Comparison of ENCODE assay signal across 18 cellular contexts in genomic region chr6:97663252-97663651, GRCh38.
DNase-seq lines count a peak whose midpoint lies in the region; TF ChIP-seq lines count a peak whose summit lies in the region.
"Had no signal": no experiment of that assay in that cellular context is flagged by ENCODE, and none has a peak within 500 bp of the region (broad histone marks: within the 10 kb centered on the region; RNA-seq: fewer than 3 reads in every experiment).

No MANE protein-coding gene starts in this region.

- H3K4me1 ChIP-seq in cardiac muscle cell (ENCODE audit: low read depth), result peaks cover 53% of the 10 kb centered on the region
- H3K4me1 ChIP-seq in spleen, result no peaks in the 10 kb centered on the region
- no peaks in the 10 kb centered on the region for H3K4me1 ChIP-seq in esophagus muscularis mucosa
- no peaks in the 10 kb centered on the region; a peak in 1 of 4 replicates for H3K4me1 ChIP-seq in SK-N-SH (ENCODE audit: control insufficient read depth in 1 of 2, insufficient read depth in 2 of 2, low read depth in 1 of 2, low read length in 1 of 2)
- H3K4me1 ChIP-seq: HAP-1 had no signal

- H3K79me2 ChIP-seq in SK-N-SH (ENCODE audit: insufficient read depth), result no peaks in the 10 kb centered on the region

- no peak overlapping the region for H2AFZ ChIP-seq in SK-N-SH (ENCODE audit: low read depth)

- no peak for TF ChIP-seq RAD21 in SK-N-SH (IDR thresholded peaks at IDR 0.05; ENCODE audit: low read length)

- H3K9me3 ChIP-seq in cardiac muscle cell (ENCODE audit: low read depth) (no peaks in the 10 kb centered on the region), spleen (no peaks in the 10 kb centered on the region), esophagus muscularis mucosa (no peaks in the 10 kb centered on the region), SK-N-SH (no peaks in the 10 kb centered on the region)
- H3K9me3 ChIP-seq: BLaER1 treated with 17β-estradiol and CSF1 and Interleukin-3, amounts not matched to agents 10 nM and 100 nM; HAP-1 had no signal

- POLR2A ChIA-PET in SK-N-SH (lab: Yijun Ruan, JAX), result no interaction called here

- no peaks in the 10 kb centered on the region for H3K27me3 ChIP-seq in cardiac muscle cell
- no peaks in the 10 kb centered on the region for H3K27me3 ChIP-seq in spleen (replicated peaks in 1 of 7)
- no peaks in the 10 kb centered on the region for H3K27me3 ChIP-seq in esophagus muscularis mucosa
- H3K27me3 ChIP-seq in SK-N-SH (ENCODE audit: insufficient read depth), result no peaks in the 10 kb centered on the region
- H3K27me3 ChIP-seq: BLaER1 treated with 17β-estradiol and CSF1 and Interleukin-3, amounts not matched to agents 10 nM and 100 nM had no signal

- TF ChIP-seq CTCF in cardiac muscle cell (IDR thresholded peaks at IDR 0.05; ENCODE audit: low read depth, low read length) (no peak), spleen (IDR thresholded peaks at IDR 0.05 in 8 of 11, conservative IDR thresholded peaks at IDR 0.05 in 3 of 11) (no peak), esophagus muscularis mucosa (IDR thresholded peaks at IDR 0.05) (no peak), SK-N-SH (IDR thresholded peaks at IDR 0.05) (no peak)

- peak overlapping the region; percentile 31 for H3K27ac ChIP-seq in cardiac muscle cell
- no peak overlapping the region for H3K27ac ChIP-seq in spleen
- H3K27ac ChIP-seq in esophagus muscularis mucosa (replicated peaks in 1 of 4), result no peak overlapping the region
- H3K27ac ChIP-seq in SK-N-SH (ENCODE audit: low read depth in 2 of 2, low read length in 1 of 2), result no peak overlapping the region
- H3K27ac ChIP-seq: 22Rv1; BLaER1 treated with 17β-estradiol and CSF1 and Interleukin-3, amounts not matched to agents 10 nM and 100 nM had no signal

- no peaks in the 10 kb centered on the region for H3F3A ChIP-seq in SK-N-SH (replicated peaks; ENCODE audit: insufficient read depth)

- H3K4me3 ChIP-seq in cardiac muscle cell (no peak overlapping the region), spleen (no peak overlapping the region), esophagus muscularis mucosa (no peak overlapping the region), SK-N-SH (ENCODE audit: low read depth in 2 of 2, low read length in 1 of 2) (no peak overlapping the region)
- H3K4me3 ChIP-seq: BLaER1 treated with 17β-estradiol and CSF1 and Interleukin-3, amounts not matched to agents 10 nM and 100 nM; GM12878; HAP-1 had no signal

- H3K36me3 ChIP-seq in cardiac muscle cell (no peaks in the 10 kb centered on the region), spleen (no peaks in the 10 kb centered on the region), esophagus muscularis mucosa (no peaks in the 10 kb centered on the region), SK-N-SH (replicated peaks in 1 of 2; ENCODE audit: control insufficient read depth in 1 of 2, insufficient read depth in 2 of 2, low read length in 1 of 2) (peaks cover 0 to 2% of the 10 kb centered on the region in 2 experiments)
- H3K36me3 ChIP-seq: BLaER1 treated with 17β-estradiol and CSF1 and Interleukin-3, amounts not matched to agents 10 nM and 100 nM; HAP-1 had no signal

- TF ChIP-seq POLR2A in spleen (IDR thresholded peaks at IDR 0.05) (no peak), esophagus muscularis mucosa (IDR thresholded peaks at IDR 0.05; ENCODE audit: low read depth) (no peak)

- H4K20me1 ChIP-seq in SK-N-SH (ENCODE audit: insufficient read depth), result no peaks in the 10 kb centered on the region
- H4K20me1 ChIP-seq: BLaER1 treated with 17β-estradiol and CSF1 and Interleukin-3, amounts not matched to agents 10 nM and 100 nM had no signal

- H3K9me2 ChIP-seq in SK-N-SH, result no peaks in the 10 kb centered on the region

- DNase-seq in cardiac muscle cell (ENCODE audit: low read depth in 1 of 2, low spot score in 1 of 2) (peak in 1 of 2 donors; percentile 15), cardiac septum (ENCODE audit: low spot score) (no peak), hippocampal formation (lab: John Stamatoyannopoulos, UW) (peak; percentile 4 to 21), spleen (peak; percentile 19), CD1c-positive myeloid dendritic cell (ENCODE audit: extremely low spot score) (no peak), esophagus muscularis mucosa (ENCODE audit: extremely low spot score) (no peak), SK-N-SH (no peak)
- DNase-seq: CD4-positive, CD25-positive, alpha-beta regulatory T cell; CD8-positive, alpha-beta memory T cell; COR-L47; DMS 273 treated with DMSO at 0.1 percent for 48 hours; DMS53; DND-41; EL had no signal

- CTCF ChIA-PET in SK-N-SH (lab: Yijun Ruan, JAX), result interaction anchor here (1.3 kb wide), 1 partner anchor 10 kb away, joined by 3 read pairs; no protein-coding TSS in a partner anchor

- H3K4me2 ChIP-seq in SK-N-SH, result no peak overlapping the region
- H3K4me2 ChIP-seq: BLaER1 treated with 17β-estradiol and CSF1 and Interleukin-3, amounts not matched to agents 10 nM and 100 nM had no signal

- H3K9ac ChIP-seq in SK-N-SH, result no peak overlapping the region
- H3K9ac ChIP-seq: BLaER1 treated with 17β-estradiol and CSF1 and Interleukin-3, amounts not matched to agents 10 nM and 100 nM had no signal

- intact Hi-C loops in cardiac septum (cut with DNase I), result no loop called here
- intact Hi-C loops in spleen (cut with DNase I; ENCODE audit: low total_unique reads), result no loop called here
- intact Hi-C loops in esophagus muscularis mucosa (cut with DNase I), result no loop called here

- TF ChIP-seq EP300 in esophagus muscularis mucosa (IDR thresholded peaks at IDR 0.05) (no peak), SK-N-SH (IDR thresholded peaks at IDR 0.05; ENCODE audit: borderline replicate concordance in 1 of 2, low read depth in 1 of 2, low read length in 1 of 2) (no peak)

TF ChIP-seq in SK-N-SH, 30 proteins besides CTCF, POLR2A, EP300 and RAD21:
- TF ChIP-seq USF2 (IDR thresholded peaks at IDR 0.05; ENCODE audit: borderline replicate concordance, low read depth, low read length), result no peak

Comparison
In these comparisons a context has a peak if more than half of its experiments do, and no peak if none do; other contexts are left out.
1. DNase-seq: peak in hippocampal formation (2 of 2) and spleen (single experiment); none in cardiac septum (single experiment), CD1c-positive myeloid dendritic cell (single experiment), esophagus muscularis mucosa (single experiment) and SK-N-SH (single experiment).